In genomic region chr4:2132438-2132837, GRCh38 we compare ENCODE assay signal across 1 cellular context.
A peak's percentile ranks its signal among the peaks of the same experiment; 100 is the strongest.
TF ChIP-seq lines count a peak whose summit lies in the region.

No MANE protein-coding gene starts in this region.

TF ChIP-seq in K562, 482 proteins besides CTCF, POLR2A, EP300 and RAD21 (continued from another document):
- TF ChIP-seq ZNF184 (CRISPR knock-in tag; IDR thresholded peaks at IDR 0.05) (peak; percentile 99), XRCC3 (IDR thresholded peaks at IDR 0.05) (peak; percentile 25; the same call in 1 of the 2 replicates), HDAC1 (IDR thresholded peaks at IDR 0.05) (peak in 1 of 2 experiments; percentile 85; a peak in 2 of 4 replicates), TEAD2 (tag; IDR thresholded peaks at IDR 0.05) (no peak), JUN (IDR thresholded peaks at IDR 0.05; ENCODE audit: borderline replicate concordance, low read depth, low read length) (peak; percentile 25; the same call in 1 of the 2 replicates), JUN (CRISPR knock-in tag; IDR thresholded peaks at IDR 0.05; ENCODE audit: borderline replicate concordance) (no peak), FIP1L1 (IDR thresholded peaks at IDR 0.05; ENCODE audit: low read depth, low read length, poor library complexity, severe bottlenecking) (no peak), TRIM28 (IDR thresholded peaks at IDR 0.05) (peak; percentile 99), L3MBTL2 (IDR thresholded peaks at IDR 0.05) (no peak), KHSRP (IDR thresholded peaks at IDR 0.05) (no peak), RAD51 (IDR thresholded peaks at IDR 0.05; ENCODE audit: borderline replicate concordance, low read depth) (no peak), HEY1 (CRISPR knock-in tag; IDR thresholded peaks at IDR 0.05; ENCODE audit: borderline replicate concordance) (no peak), TRIM24 (IDR thresholded peaks at IDR 0.05) (peak; percentile 60 to 85; a peak in 3 of 4 replicates), ARNT (IDR thresholded peaks at IDR 0.05) (0 out of 4 replicates have a peak, but pooled peaks of 1 of the 2 experiments have one; percentile 26), NR2F6 (CRISPR knock-in tag; IDR thresholded peaks at IDR 0.05) (no peak), SMARCB1 (IDR thresholded peaks at IDR 0.05; ENCODE audit: insufficient read length, low read depth) (no peak), CBX1 (IDR thresholded peaks at IDR 0.05; ENCODE audit: low read depth) (peak; percentile 87; the same call in 1 of the 2 replicates), TEAD1 (CRISPR knock-in tag; IDR thresholded peaks at IDR 0.05) (no peak), ELF2 (CRISPR knock-in tag; IDR thresholded peaks at IDR 0.05) (no peak), TSHZ1 (CRISPR knock-in tag; IDR thresholded peaks at IDR 0.05) (no peak), SIN3B (IDR thresholded peaks at IDR 0.05; ENCODE audit: low read depth) (no peak), COPS2 (conservative IDR thresholded peaks at IDR 0.05) (no peak), RB1 (IDR thresholded peaks at IDR 0.05; ENCODE audit: low read depth) (0 out of 2 replicates have a peak, but pooled peaks have one; percentile 24)
- TF ChIP-seq, protein P1, sequence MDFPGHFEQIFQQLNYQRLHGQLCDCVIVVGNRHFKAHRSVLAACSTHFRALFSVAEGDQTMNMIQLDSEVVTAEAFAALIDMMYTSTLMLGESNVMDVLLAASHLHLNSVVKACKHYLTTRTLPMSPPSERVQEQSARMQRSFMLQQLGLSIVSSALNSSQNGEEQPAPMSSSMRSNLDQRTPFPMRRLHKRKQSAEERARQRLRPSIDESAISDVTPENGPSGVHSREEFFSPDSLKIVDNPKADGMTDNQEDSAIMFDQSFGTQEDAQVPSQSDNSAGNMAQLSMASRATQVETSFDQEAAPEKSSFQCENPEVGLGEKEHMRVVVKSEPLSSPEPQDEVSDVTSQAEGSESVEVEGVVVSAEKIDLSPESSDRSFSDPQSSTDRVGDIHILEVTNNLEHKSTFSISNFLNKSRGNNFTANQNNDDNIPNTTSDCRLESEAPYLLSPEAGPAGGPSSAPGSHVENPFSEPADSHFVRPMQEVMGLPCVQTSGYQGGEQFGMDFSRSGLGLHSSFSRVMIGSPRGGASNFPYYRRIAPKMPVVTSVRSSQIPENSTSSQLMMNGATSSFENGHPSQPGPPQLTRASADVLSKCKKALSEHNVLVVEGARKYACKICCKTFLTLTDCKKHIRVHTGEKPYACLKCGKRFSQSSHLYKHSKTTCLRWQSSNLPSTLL (IDR thresholded peaks at IDR 0.05), result no peak
- TF ChIP-seq, protein P2, sequence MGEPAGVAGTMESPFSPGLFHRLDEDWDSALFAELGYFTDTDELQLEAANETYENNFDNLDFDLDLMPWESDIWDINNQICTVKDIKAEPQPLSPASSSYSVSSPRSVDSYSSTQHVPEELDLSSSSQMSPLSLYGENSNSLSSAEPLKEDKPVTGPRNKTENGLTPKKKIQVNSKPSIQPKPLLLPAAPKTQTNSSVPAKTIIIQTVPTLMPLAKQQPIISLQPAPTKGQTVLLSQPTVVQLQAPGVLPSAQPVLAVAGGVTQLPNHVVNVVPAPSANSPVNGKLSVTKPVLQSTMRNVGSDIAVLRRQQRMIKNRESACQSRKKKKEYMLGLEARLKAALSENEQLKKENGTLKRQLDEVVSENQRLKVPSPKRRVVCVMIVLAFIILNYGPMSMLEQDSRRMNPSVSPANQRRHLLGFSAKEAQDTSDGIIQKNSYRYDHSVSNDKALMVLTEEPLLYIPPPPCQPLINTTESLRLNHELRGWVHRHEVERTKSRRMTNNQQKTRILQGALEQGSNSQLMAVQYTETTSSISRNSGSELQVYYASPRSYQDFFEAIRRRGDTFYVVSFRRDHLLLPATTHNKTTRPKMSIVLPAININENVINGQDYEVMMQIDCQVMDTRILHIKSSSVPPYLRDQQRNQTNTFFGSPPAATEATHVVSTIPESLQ (CRISPR knock-in tag; IDR thresholded peaks at IDR 0.05), result no peak
